17 cellular contexts compared by ENCODE assay signal in genomic region chr2:113754160-113754559, GRCh38. TPM values are rescaled to one million over a fixed set of nuclear protein-coding genes. Genes with fewer than 3 reads are reported as not detected.
DNase-seq lines count a peak whose midpoint lies in the region; ATAC-seq, FAIRE-seq and TF ChIP-seq lines count a peak whose summit lies in the region.
"Had no signal": no experiment of that assay in that cellular context is flagged by ENCODE, and none has a peak within 500 bp of the region (broad histone marks: within the 10 kb centered on the region; RNA-seq: fewer than 3 reads in every experiment).

No MANE protein-coding gene starts in this region.

- peaks cover 45% of the 10 kb centered on the region for H3K4me1 Mint-ChIP-seq in CD4-positive, alpha-beta T cell (ENCODE audit: low read depth)
- H3K4me1 Mint-ChIP-seq in IgD-negative memory B cell: peaks cover 24 to 37% (median 27%) of the 10 kb centered on the region in 3 donors

- H3K27me3 Mint-ChIP-seq in CD4-positive, alpha-beta T cell: no peaks in the 10 kb centered on the region
- H3K27me3 Mint-ChIP-seq in IgD-negative memory B cell: no peaks in the 10 kb centered on the region
- H3K27me3 Mint-ChIP-seq: effector memory CD8-positive, alpha-beta T cell; stimulated activated naive CD8-positive, alpha-beta T cell treated with anti-CD3 and anti-CD28 coated beads, Interleukin-15, amount 100 ng/mL, for 72 hours had no signal

- TF ChIP-seq RAD21 in GM12878 (IDR thresholded peaks at IDR 0.05; ENCODE audit: insufficient read depth, low read depth, low read length) (no peak), neural cell (conservative IDR thresholded peaks at IDR 0.05) (no peak)

- H3K9me3 ChIP-seq in CD4-positive, alpha-beta T cell (ENCODE audit: control insufficient read depth, low read length): no peaks in the 10 kb centered on the region
- H3K9me3 ChIP-seq in GM12878 (replicated peaks; ENCODE audit: control insufficient read depth, insufficient read depth, low read length): no peaks in the 10 kb centered on the region
- no peaks in the 10 kb centered on the region for H3K9me3 ChIP-seq in neural cell (ENCODE audit: low read length)

- TF ChIP-seq CTCF in CD4-positive, alpha-beta T cell (IDR thresholded peaks at IDR 0.05): no peak
- TF ChIP-seq CTCF in GM12878 (IDR thresholded peaks at IDR 0.05 in 2 of 3, conservative IDR thresholded peaks at IDR 0.05 in 1 of 3; ENCODE audit: control insufficient read depth in 2 of 3, extremely low read depth in 1 of 3, insufficient read depth in 1 of 3, low read depth in 3 of 3, low read length in 3 of 3) (no peak), neural cell (IDR thresholded peaks at IDR 0.05; ENCODE audit: poor library complexity, severe bottlenecking) (no peak)

- no peaks in the 10 kb centered on the region for H3K4me1 ChIP-seq in GM12878 (ENCODE audit: control insufficient read depth, insufficient read depth, low read length)

- H3K9me3 Mint-ChIP-seq in CD4-positive, alpha-beta T cell: no peaks in the 10 kb centered on the region
- no peaks in the 10 kb centered on the region for H3K9me3 Mint-ChIP-seq in IgD-negative memory B cell
- H3K9me3 Mint-ChIP-seq: effector memory CD8-positive, alpha-beta T cell; immature natural killer cell; stimulated activated naive CD8-positive, alpha-beta T cell treated with anti-CD3 and anti-CD28 coated beads, Interleukin-15, amount 100 ng/mL, for 72 hours had no signal

- RAD21 ChIA-PET in GM12878 (lab: Charles Lee; ENCODE audit: unreplicated experiment): interaction anchor here (1.0 to 1.4 kb wide), 5 partner anchors 20 to 142 kb away, joined by 3 to 4 read pairs (median 3); no protein-coding TSS in a partner anchor

- no peak overlapping the region for H3K27ac ChIP-seq in CD4-positive, alpha-beta T cell (ENCODE audit: low read depth, low read length)
- H3K27ac ChIP-seq in GM12878 (ENCODE audit: control insufficient read depth, insufficient read depth): no peak overlapping the region
- H3K27ac ChIP-seq in neural cell (ENCODE audit: low read length): no peak overlapping the region
- H3K27ac ChIP-seq: HL-60 had no signal

- H2AFZ ChIP-seq in GM12878 (ENCODE audit: control insufficient read depth, low read depth, low read length): no peak overlapping the region
- no peak overlapping the region for H2AFZ ChIP-seq in neural cell (ENCODE audit: low read depth, low read length)

- H3K27me3 ChIP-seq in CD4-positive, alpha-beta T cell (ENCODE audit: control insufficient read depth, insufficient read depth, low read length): no peaks in the 10 kb centered on the region
- H3K27me3 ChIP-seq in GM12878 (replicated peaks in 1 of 2; ENCODE audit: control insufficient read depth in 2 of 2, insufficient read depth in 2 of 2, low read length in 1 of 2) (no peaks in the 10 kb centered on the region), neural cell (ENCODE audit: insufficient read depth, low read depth, low read length) (no peaks in the 10 kb centered on the region)

- 92% methylated on average over 7 of the region's 8 CpGs for WGBS in GM12878 (ENCODE audit: insufficient coverage, insufficient replicate concordance, low lambda C conversion rate, missing lambda C conversion rate)

- TF ChIP-seq POLR2A in GM12878 (IDR thresholded peaks at IDR 0.05; ENCODE audit: low read depth, low read length): no peak

- no peaks in the 10 kb centered on the region for H3F3A ChIP-seq in neural cell (ENCODE audit: insufficient read depth, low read length, poor library complexity, severe bottlenecking)

- no peak for TF ChIP-seq EP300 in GM12878 (IDR thresholded peaks at IDR 0.05; ENCODE audit: borderline replicate concordance in 1 of 2, control insufficient read depth in 1 of 2, low read depth in 2 of 2, low read length in 2 of 2)
- TF ChIP-seq EP300 in neural cell (conservative IDR thresholded peaks at IDR 0.05; ENCODE audit: poor library complexity, severe bottlenecking): no peak

- POLR2A ChIA-PET in CD4-positive, alpha-beta T cell (lab: Charles Lee): interaction anchor here (0.6 kb wide), 1 partner anchor 176 kb away, joined by 3 read pairs; no protein-coding TSS in a partner anchor
- POLR2A ChIA-PET in GM12878 (lab: Charles Lee): interaction anchor here (0.6 to 0.7 kb wide), 2 partner anchors 241 to 351 kb away, joined by 3 to 5 read pairs; no protein-coding TSS in a partner anchor

- intact Hi-C loops in CD4-positive, alpha-beta T cell (cut with DNase I, micrococcal nuclease): no loop called here
- intact Hi-C loops in GM12878 (cut with micrococcal nuclease; ENCODE audit: unreplicated experiment): loop anchor here (10.0 kb wide), 1 partner anchor 221 kb away; no protein-coding TSS in a partner anchor

- peak overlapping the region; percentile 97; the same call in 1 of the 2 replicates for H3K4me3 ChIP-seq in GM12878
- peak overlapping the region; percentile 86 for H3K4me3 ChIP-seq in neural cell (ENCODE audit: low read length)

- H3K4me2 ChIP-seq in GM12878 (ENCODE audit: control insufficient read depth, insufficient read depth): 0 out of 2 replicates have a peak overlapping the region, but pooled peaks have one; percentile 34
- peak overlapping the region; percentile 87 for H3K4me2 ChIP-seq in neural cell (ENCODE audit: low read length)

- H4K20me1 ChIP-seq in GM12878 (ENCODE audit: control insufficient read depth, insufficient read depth): no peaks in the 10 kb centered on the region
- no peaks in the 10 kb centered on the region for H4K20me1 ChIP-seq in neural cell (ENCODE audit: insufficient read depth)

- FAIRE-seq in GM12878 (lab: Jason Lieb, UNC): no peak

- H3K27ac Mint-ChIP-seq in CD4-positive, alpha-beta T cell: no peak overlapping the region
- H3K27ac Mint-ChIP-seq in IgD-negative memory B cell: peak overlapping the region in 1 of 3 donors; percentile 89
- H3K27ac Mint-ChIP-seq: stimulated activated naive CD8-positive, alpha-beta T cell treated with anti-CD3 and anti-CD28 coated beads, Interleukin-15, amount 100 ng/mL, for 72 hours had no signal

- ATAC-seq in CD4-positive, alpha-beta T cell (ENCODE audit: poor library complexity): no peak
- no peak for ATAC-seq in GM12878
- ATAC-seq: effector memory CD8-positive, alpha-beta T cell; stimulated activated naive CD8-positive, alpha-beta T cell treated with anti-CD3 and anti-CD28 coated beads, Interleukin-15, amount 100 ng/mL, for 72 hours had no signal

- SMC1A ChIA-PET in GM12878 (lab: Charles Lee; ENCODE audit: uncharacterized antibody, unreplicated experiment): interaction anchor here (0.8 to 1.1 kb wide), 3 partner anchors 12 to 139 kb away, joined by 3 to 5 read pairs (median 3); no protein-coding TSS in a partner anchor

- H3K36me3 ChIP-seq in GM12878 (ENCODE audit: control insufficient read depth in 2 of 2, insufficient read depth in 2 of 2, low read length in 1 of 2) (no peaks in the 10 kb centered on the region; a peak in 1 of 4 replicates), neural cell (ENCODE audit: insufficient read depth, low read length) (no peaks in the 10 kb centered on the region)

- no peak for DNase-seq in CD4-positive, alpha-beta T cell
- DNase-seq in GM12878 (ENCODE audit: low read depth, low spot score) (no peak), NCI-H187 treated with DMSO at 0.1 percent for 48 hours (lab: John Stamatoyannopoulos, UW) (no peak), hepatic stellate cell (ENCODE audit: low spot score) (no peak), SIG-M5 (lab: John Stamatoyannopoulos, UW) (no peak)
- DNase-seq: activated CD4-positive, CD25-positive, alpha-beta regulatory T cell; activated naive CD4-positive, alpha-beta T cell treated with Interleukin-2 at 50 U/mL for 16 hours; effector memory CD8-positive, alpha-beta T cell; immature natural killer cell; Kasumi-1; midbrain; NCI-H524; RPMI8226; stimulated activated naive CD8-positive, alpha-beta T cell treated with anti-CD3 and anti-CD28 coated beads, Interleukin-15, amount 100 ng/mL, for 72 hours had no signal

- no TSS peak for BruUV-seq in GM12878 (replicated peaks; lab: Mats Ljungman, UMichigan)

- H3K36me3 Mint-ChIP-seq in CD4-positive, alpha-beta T cell (ENCODE audit: low read depth): peaks cover 47% of the 10 kb centered on the region
- H3K36me3 Mint-ChIP-seq in IgD-negative memory B cell: peaks cover 2% of the 10 kb centered on the region

- in situ Hi-C loops in GM12878 (cut with MboI): no loop called here

- CTCF ChIA-PET in CD4-positive, alpha-beta T cell (lab: Charles Lee): interaction anchor here (0.7 to 1.8 kb wide), 2 partner anchors 8 to 150 kb away, joined by 3 to 4 read pairs; no protein-coding TSS in a partner anchor
- CTCF ChIA-PET in GM12878 (lab: Yijun Ruan, JAX): interaction anchor here (1.0 kb wide), 1 partner anchor 54 kb away, joined by 5 read pairs; no protein-coding TSS in a partner anchor

- peak overlapping the region; percentile 94 for H3K4me3 Mint-ChIP-seq in CD4-positive, alpha-beta T cell
- peak overlapping the region in 3 of 4 donors; percentile 86 to 96 (median 93) for H3K4me3 Mint-ChIP-seq in IgD-negative memory B cell

- no peaks in the 10 kb centered on the region for H3K9me2 ChIP-seq in neural cell (ENCODE audit: insufficient read depth, low read length)

- H3K79me2 ChIP-seq in GM12878 (ENCODE audit: control insufficient read depth, insufficient read depth, low read length): peaks cover 23% of the 10 kb centered on the region
- H3K79me2 ChIP-seq in neural cell (replicated peaks; ENCODE audit: insufficient read depth, low read length): peaks cover 35% of the 10 kb centered on the region

- no peak overlapping the region for H3K9ac ChIP-seq in GM12878 (ENCODE audit: control insufficient read depth, insufficient read depth, low read length)
- H3K9ac ChIP-seq in neural cell (ENCODE audit: low read length): no peak overlapping the region

TF ChIP-seq in neural cell, 6 proteins besides CTCF, POLR2A, EP300 and RAD21 (continues in another document):
- no peak for TF ChIP-seq SMC3 (conservative IDR thresholded peaks at IDR 0.05; ENCODE audit: poor library complexity)

RNA-seq across cellular contexts. Expression of gene SLC35F5, which starts 2.3 kb away (rescaled TPM):
- total RNA-seq in CD4-positive, alpha-beta T cell: 10 to 100 TPM; 18.3 to 19.2 TPM
- polyA plus RNA-seq in IgD-negative memory B cell (7.1 TPM), GM12878 (2011; rRNA removed) (31.3 and 47.9 TPM in 2 replicates), GM12878 (2014; fragmentation: Illumina TruSeq; extraction: Trizol) (15.4 and 24.9 TPM in 2 replicates), GM12878 (2014; fragmentation: Nextera tagmentation; extraction: Ambion mirVana) (1 to 10 TPM; 1.8 to 5.0 TPM), GM12878 (2014; rRNA removed) (10.9 and 15.8 TPM in 2 replicates), GM12878 (2016; fragmentation: Nextera tagmentation; extraction: Ambion mirVana) (10 to 100 TPM; 15.2 to 18.0 TPM), neural cell (56.2 and 56.3 TPM in 2 replicates)
- 243 and 269 TPM in 2 replicates for total RNA-seq in GM12878 (2013; cell fraction: nucleolus; rRNA removed)
- total RNA-seq in GM12878 (2014; rRNA removed) (23.0 and 32.3 TPM in 2 replicates), GM12878 (2014; rRNA removed; fragmentation: Illumina TruSeq; extraction: Trizol) (22.0 and 23.4 TPM in 2 replicates), GM12878 (2021) (16.4 and 17.3 TPM in 2 replicates)
- polyA plus RNA-seq in GM12878 (2011; ENCODE audit: low read depth): 5.4 TPM
- 11.7 and 13.2 TPM in 2 replicates for polyA plus RNA-seq in GM12878 (2011; cell fraction: cytosol; rRNA removed)
- 27.2 and 34.7 TPM in 2 replicates for polyA plus RNA-seq in GM12878 (2011; cell fraction: nucleus; rRNA removed)
- polyA plus RNA-seq in GM12878 (2012): 7.7 and 11.9 TPM in 2 replicates
- polyA minus RNA-seq in GM12878 (2011; rRNA and poly(A)+ RNA removed): 36.4 and 42.6 TPM in 2 replicates
- polyA minus RNA-seq in GM12878 (2011; cell fraction: cytosol; rRNA and poly(A)+ RNA removed): 14.2 and 16.1 TPM in 2 replicates
- polyA minus RNA-seq in GM12878 (2011; cell fraction: nucleus; rRNA and poly(A)+ RNA removed): 47.0 and 62.1 TPM in 2 replicates
- polyA minus RNA-seq in neural cell: 148 and 160 TPM in 2 replicates
